Comparison of ENCODE assay signal across 29 cellular contexts in the genomic region with DNA sequence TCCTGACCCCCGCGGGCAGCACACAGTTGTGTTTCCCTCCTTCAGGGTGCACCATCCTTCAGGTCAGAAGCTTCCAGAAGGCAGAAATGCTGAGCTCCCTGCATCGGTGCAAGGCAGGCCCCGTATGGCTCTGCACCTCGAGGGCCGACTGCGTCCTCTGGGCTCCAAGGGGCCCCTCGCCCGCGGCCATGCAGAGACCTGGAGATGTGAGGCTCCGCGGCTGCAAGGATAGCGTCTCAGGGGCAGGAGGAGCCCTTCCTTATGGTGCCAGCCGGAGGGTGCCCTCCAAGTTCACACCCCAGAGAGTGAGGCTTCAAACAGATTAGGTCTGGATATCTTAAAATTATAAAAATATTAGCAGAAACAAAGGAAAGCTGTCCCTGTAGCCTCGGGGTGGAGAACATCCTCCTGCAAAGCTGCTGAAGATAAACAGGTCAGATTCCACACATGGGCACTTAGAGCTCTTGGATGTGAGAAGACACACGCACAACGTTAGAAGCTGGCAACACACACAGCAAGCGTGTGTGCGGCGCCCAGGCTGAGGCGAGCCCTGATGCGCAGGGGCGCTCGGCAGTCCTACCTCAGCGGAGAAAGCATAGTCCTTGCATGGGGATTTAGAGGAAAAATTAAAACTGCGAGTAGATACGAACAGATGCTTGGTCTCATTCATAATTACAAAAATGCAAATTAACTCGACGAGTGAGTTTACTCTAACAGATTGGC. TPM values are rescaled to one million over a fixed set of nuclear protein-coding genes. Genes with fewer than 3 reads are reported as not detected.
DNase-seq lines count a peak whose midpoint lies in the region; TF ChIP-seq lines count a peak whose summit lies in the region.
"Had no signal": no experiment of that assay in that cellular context is flagged by ENCODE, and none has a peak within 500 bp of the region (broad histone marks: within the 10 kb centered on the region; RNA-seq: fewer than 3 reads in every experiment).

No MANE protein-coding gene starts in this region.

- TF ChIP-seq CTCF in H9 (conservative IDR thresholded peaks at IDR 0.05) (no peak), brain (conservative IDR thresholded peaks at IDR 0.05) (no peak)

- no peak overlapping the region for H3K14ac ChIP-seq in H9 (ENCODE audit: insufficient read depth, low read length)

- H2BK15ac ChIP-seq in H9 (ENCODE audit: low read depth, low read length) = no peak overlapping the region

- peaks cover 82% of the 10 kb centered on the region for H3K4me1 ChIP-seq in BLaER1
- H3K4me1 ChIP-seq in H9 (ENCODE audit: insufficient read depth, low read length) = no peaks in the 10 kb centered on the region

- WGBS in H9 (ENCODE audit: extremely low coverage, insufficient read length, low lambda C conversion rate) = no CpG with 5 or more reads among the region's 29 CpGs

- H3K9ac ChIP-seq in BLaER1 = no peak overlapping the region
- no peak overlapping the region for H3K9ac ChIP-seq in H9 (ENCODE audit: extremely low read depth, insufficient read length, low read length)

- no peak overlapping the region for H4K91ac ChIP-seq in H9 (ENCODE audit: insufficient read length, low read depth, low read length)

- H2BK120ac ChIP-seq in H9 (ENCODE audit: low read depth, low read length, poor library complexity, severe bottlenecking) = no peak overlapping the region

- H2BK20ac ChIP-seq in H9 (ENCODE audit: low read depth, low read length, poor library complexity, severe bottlenecking) = no peak overlapping the region

- H4K20me1 ChIP-seq in BLaER1 = peaks cover 29% of the 10 kb centered on the region; the same call in 1 of the 2 replicates
- no peaks in the 10 kb centered on the region for H4K20me1 ChIP-seq in H9 (ENCODE audit: control insufficient read depth, insufficient read depth, insufficient read length)

- POLR2A ChIA-PET in activated CD4-positive, alpha-beta memory T cell treated with anti-CD3 and anti-CD28 coated beads, Interleukin-2, amount 10 ng/mL, durations not matched to agents 7 days and 5 days (lab: Charles Lee) = no interaction called here

- no peaks in the 10 kb centered on the region for H3K27me3 Mint-ChIP-seq in H9 (ENCODE audit: low read depth)
- H3K27me3 Mint-ChIP-seq in brain = peaks cover 3% of the 10 kb centered on the region
- no peaks in the 10 kb centered on the region for H3K27me3 Mint-ChIP-seq in activated CD4-positive, alpha-beta memory T cell treated with anti-CD3 and anti-CD28 coated beads, Interleukin-2, amount 10 ng/mL, durations not matched to agents 7 days and 5 days
- H3K27me3 Mint-ChIP-seq: CD4-positive, CD25-positive, alpha-beta regulatory T cell had no signal

- no peak overlapping the region for H3K27ac ChIP-seq in BLaER1
- H3K27ac ChIP-seq in H9 (ENCODE audit: insufficient read length, low read depth, low read length) = no peak overlapping the region
- H3K27ac ChIP-seq: PC-9 had no signal

- no peaks in the 10 kb centered on the region for H3K23me2 ChIP-seq in H9 (ENCODE audit: insufficient read length, low read depth, low read length, poor library complexity, severe bottlenecking)

- no peak overlapping the region for H2AFZ ChIP-seq in H9 (ENCODE audit: low read length)
- H2AFZ ChIP-seq: PC-9 had no signal

- no peaks in the 10 kb centered on the region for H3K79me1 ChIP-seq in H9 (ENCODE audit: insufficient read depth, low read depth, low read length, poor library complexity, severe bottlenecking)

- H3K4me1 Mint-ChIP-seq in H9 (no peaks in the 10 kb centered on the region), brain (peaks cover 10% of the 10 kb centered on the region)
- H3K4me1 Mint-ChIP-seq in activated CD4-positive, alpha-beta memory T cell treated with anti-CD3 and anti-CD28 coated beads, Interleukin-2, amount 10 ng/mL, durations not matched to agents 7 days and 5 days = no peaks in the 10 kb centered on the region
- H3K4me1 Mint-ChIP-seq: B cell; CD4-positive, CD25-positive, alpha-beta regulatory T cell had no signal

- H3K9me3 Mint-ChIP-seq in H9 (peaks cover 18 to 20% of the 10 kb centered on the region in 2 experiments), brain (peaks cover 0 to 3% (median 0%) of the 10 kb centered on the region in 5 experiments)
- H3K9me3 Mint-ChIP-seq in activated CD4-positive, alpha-beta memory T cell treated with anti-CD3 and anti-CD28 coated beads, Interleukin-2, amount 10 ng/mL, durations not matched to agents 7 days and 5 days = peaks cover 25% of the 10 kb centered on the region

- DNase-seq in H9 = no peak
- peak; percentile 68 for DNase-seq in posterior vena cava (ENCODE audit: low spot score)
- no peak for DNase-seq in activated CD4-positive, alpha-beta memory T cell treated with anti-CD3 and anti-CD28 coated beads, Interleukin-2, amount 10 ng/mL, durations not matched to agents 7 days and 5 days
- no peak for DNase-seq in GM19240 (ENCODE audit: insufficient read length, low spot score)
- no peak for DNase-seq in amniotic stem cell (lab: John Stamatoyannopoulos, UW)
- DNase-seq: CD4-positive, CD25-positive, alpha-beta regulatory T cell; DMS79; EL; GDM1; GOT3; HCEC 1CT; IMR-90; KG1; MG63; NCI-H1105 treated with DMSO at 0.1 percent for 48 hours; NCI-H146; NCI-H1930; NCI-H2107; NCI-H446; NCI-H524 treated with DMSO at 0.1 percent for 48 hours; PC-9; SHP77 had no signal

- H3K4me3 ChIP-seq in BLaER1 = no peak overlapping the region
- H3K4me3 ChIP-seq: GM12878, MG63, PC-9 had no signal

- no peak overlapping the region for H3K4me3 Mint-ChIP-seq in H9
- H3K4me3 Mint-ChIP-seq in brain = peak overlapping the region in 1 of 5 experiments; percentile 34
- H3K4me3 Mint-ChIP-seq in activated CD4-positive, alpha-beta memory T cell treated with anti-CD3 and anti-CD28 coated beads, Interleukin-2, amount 10 ng/mL, durations not matched to agents 7 days and 5 days = no peak overlapping the region
- H3K4me3 Mint-ChIP-seq: B cell; CD4-positive, CD25-positive, alpha-beta regulatory T cell had no signal

- no peak overlapping the region for H3K18ac ChIP-seq in H9 (ENCODE audit: insufficient read length, low read depth, low read length)

- no peaks in the 10 kb centered on the region for H3K9me3 ChIP-seq in BLaER1
- H3K9me3 ChIP-seq in H9 (ENCODE audit: control insufficient read depth, low read depth, low read length) = peaks cover 12% of the 10 kb centered on the region
- H3K9me3 ChIP-seq: MG63 had no signal

- no peak overlapping the region for H3T11ph ChIP-seq in H9 (ENCODE audit: low read length)

- no peak overlapping the region for H2BK12ac ChIP-seq in H9 (ENCODE audit: insufficient read length, low read depth, low read length)

- no peak overlapping the region for H3K23ac ChIP-seq in H9 (ENCODE audit: insufficient read length, low read depth, low read length)

- no peak overlapping the region for H2AK5ac ChIP-seq in H9 (ENCODE audit: insufficient read length, low read length)

- H3K27me3 ChIP-seq in BLaER1 = peaks cover 37% of the 10 kb centered on the region
- no peaks in the 10 kb centered on the region for H3K27me3 ChIP-seq in H9 (ENCODE audit: insufficient read depth, low read length)
- H3K27me3 ChIP-seq: MG63 had no signal

- H3K36me3 Mint-ChIP-seq in H9 (ENCODE audit: insufficient read depth in 1 of 3, low read depth in 3 of 3) = peaks cover 16 to 29% (median 29%) of the 10 kb centered on the region in 3 experiments
- peaks cover 11% of the 10 kb centered on the region for H3K36me3 Mint-ChIP-seq in brain
- peaks cover 8% of the 10 kb centered on the region for H3K36me3 Mint-ChIP-seq in activated CD4-positive, alpha-beta memory T cell treated with anti-CD3 and anti-CD28 coated beads, Interleukin-2, amount 10 ng/mL, durations not matched to agents 7 days and 5 days (ENCODE audit: low read depth)
- H3K36me3 Mint-ChIP-seq: CD4-positive, CD25-positive, alpha-beta regulatory T cell had no signal

- intact Hi-C loops in posterior vena cava (cut with DNase I) = no loop called here

- H3K36me3 ChIP-seq in BLaER1 = no peaks in the 10 kb centered on the region
- H3K36me3 ChIP-seq: MG63 had no signal

- H4K8ac ChIP-seq in H9 (replicated peaks; ENCODE audit: insufficient read length, low read depth, low read length) = no peak overlapping the region

- H3K27ac Mint-ChIP-seq in H9 = peak overlapping the region in 2 of 3 experiments; percentile 24 to 51; a peak in 1 of 7 replicates
- peak overlapping the region in 4 of 5 experiments; percentile 55 to 96 (median 80) for H3K27ac Mint-ChIP-seq in brain
- no peak overlapping the region for H3K27ac Mint-ChIP-seq in activated CD4-positive, alpha-beta memory T cell treated with anti-CD3 and anti-CD28 coated beads, Interleukin-2, amount 10 ng/mL, durations not matched to agents 7 days and 5 days
- H3K27ac Mint-ChIP-seq: B cell; CD4-positive, CD25-positive, alpha-beta regulatory T cell had no signal

- no peak overlapping the region for H3K56ac ChIP-seq in H9 (ENCODE audit: insufficient read length, low read depth, low read length)

- peak overlapping the region; percentile 80 for H3K4me2 ChIP-seq in BLaER1
- no peak overlapping the region for H3K4me2 ChIP-seq in H9 (ENCODE audit: insufficient read depth, insufficient read length, low read length)
- H3K4me2 ChIP-seq: PC-9 had no signal

- H3K4ac ChIP-seq in H9 (ENCODE audit: low read depth, low read length) = no peak overlapping the region

- no peak overlapping the region for H2BK5ac ChIP-seq in H9 (ENCODE audit: insufficient read length, low read length)

- H3K79me2 ChIP-seq in H9 (ENCODE audit: insufficient read depth, low read length) = no peaks in the 10 kb centered on the region

- H4K5ac ChIP-seq in H9 (ENCODE audit: insufficient read length, low read depth, low read length) = no peak overlapping the region

- CTCF ChIA-PET in activated CD4-positive, alpha-beta memory T cell treated with anti-CD3 and anti-CD28 coated beads, Interleukin-2, amount 10 ng/mL, durations not matched to agents 7 days and 5 days (lab: Charles Lee) = no interaction called here

RNA-seq across cellular contexts. Expression of a gene that starts 20.3 kb away (rescaled TPM):
- total RNA-seq in H9 (2021) (13.7 and 15.7 TPM in 2 replicates), posterior vena cava (under 1 TPM; 0.33 to 0.37 TPM)
- polyA plus RNA-seq in brain (ENCODE audit: insufficient read depth, low read depth, low replicate concordance) = 12.0 TPM
- total RNA-seq in activated CD4-positive, alpha-beta memory T cell treated with anti-CD3 and anti-CD28 coated beads, Interleukin-2, amount 10 ng/mL, durations not matched to agents 7 days and 5 days = 1 to 10 TPM in 1 of 2 experiments, under 1 TPM in 1; 0.55 to 1.2 TPM
- total RNA-seq: A673, RPMI7951 had no signal
- polyA plus RNA-seq: CD4-positive, CD25-positive, alpha-beta regulatory T cell had no signal

RNA-seq across cellular contexts. Expression of a gene that starts 49.7 kb away (rescaled TPM):
- 31.5 and 38.6 TPM in 2 replicates for total RNA-seq in H9 (2021)
- polyA plus RNA-seq in brain (ENCODE audit: insufficient read depth, low read depth, low replicate concordance) = not detected
- not detected for total RNA-seq in posterior vena cava
- total RNA-seq in activated CD4-positive, alpha-beta memory T cell treated with anti-CD3 and anti-CD28 coated beads, Interleukin-2, amount 10 ng/mL, durations not matched to agents 7 days and 5 days = not detected
- total RNA-seq: A673; CD4-positive, CD25-positive, alpha-beta regulatory T cell; GM12878; IMR-90; PC-9; RPMI7951; SK-MEL-5 had no signal
- polyA plus RNA-seq: CD4-positive, CD25-positive, alpha-beta regulatory T cell; GM12878; IMR-90 had no signal

RNA-seq across cellular contexts. Expression of a gene that starts 57.3 kb away (rescaled TPM):
- total RNA-seq in H9 (2021) (10.9 and 11.1 TPM in 2 replicates), posterior vena cava (1 to 10 TPM; 2.6 to 3.5 TPM)
- polyA plus RNA-seq in brain (ENCODE audit: insufficient read depth, low read depth, low replicate concordance) = not detected
- not detected for total RNA-seq in activated CD4-positive, alpha-beta memory T cell treated with anti-CD3 and anti-CD28 coated beads, Interleukin-2, amount 10 ng/mL, durations not matched to agents 7 days and 5 days
- total RNA-seq: A673; B cell; CD4-positive, CD25-positive, alpha-beta regulatory T cell; GM12878; IMR-90; PC-9; RPMI7951; SK-MEL-5 had no signal
- polyA plus RNA-seq: CD4-positive, CD25-positive, alpha-beta regulatory T cell; IMR-90 had no signal

Comparison
In these comparisons a context has a peak if more than half of its experiments do, and no peak if none do; other contexts are left out.
1. RNA of a gene that starts 49.7 kb away (total RNA-seq): 31.5 to 38.6 TPM in H9; not detected in posterior vena cava and not detected in activated CD4-positive, alpha-beta memory T cell treated with anti-CD3 and anti-CD28 coated beads, Interleukin-2, amount 10 ng/mL, durations not matched to agents 7 days and 5 days; every median in the first group is over 10 times any median in the second.